Comparison of ENCODE assay signal across 1 cellular context in genomic region chr2:191389288-191389687, GRCh38.
A peak's percentile ranks its signal among the peaks of the same experiment; 100 is the strongest.
TF ChIP-seq lines count a peak whose summit lies in the region.

No MANE protein-coding gene starts in this region.

TF ChIP-seq in HepG2, 621 proteins besides CTCF, POLR2A, EP300 and RAD21:
- TF ChIP-seq MAFF (IDR thresholded peaks at IDR 0.05; ENCODE audit: low read depth, low read length) (no peak), RBM22 (optimal IDR thresholded peaks at IDR 0.05; ENCODE audit: low read length) (peak; percentile 73)
